In genomic region chr10:972763-973162, GRCh38 we compare ENCODE assay signal across 31 cellular contexts. TPM values are rescaled to one million over a fixed set of nuclear protein-coding genes. Genes with fewer than 3 reads are reported as not detected.
A peak's percentile ranks its signal among the peaks of the same experiment; 100 is the strongest.
DNase-seq lines count a peak whose midpoint lies in the region; ATAC-seq, FAIRE-seq and TF ChIP-seq lines count a peak whose summit lies in the region.
"Had no signal": no experiment of that assay in that cellular context is flagged by ENCODE, and none has a peak within 500 bp of the region (broad histone marks: within the 10 kb centered on the region; RNA-seq: fewer than 3 reads in every experiment).

No MANE protein-coding gene starts in this region.

- H3K27me3 Mint-ChIP-seq in endodermal cell (ENCODE audit: insufficient read depth) (no peaks in the 10 kb centered on the region), glutamatergic neuron (ENCODE audit: unreplicated experiment) (no peaks in the 10 kb centered on the region), neural progenitor cell (ENCODE audit: insufficient read depth, low read depth) (no peaks in the 10 kb centered on the region)

- in situ Hi-C loops in HepG2 (cut with HindIII; ENCODE audit: extremely low pct_ligation_motif_present, low pct_unique_long_range_greater_than_20kb), result no loop called here

- no peak overlapping the region for H3K4me3 Mint-ChIP-seq in endodermal cell
- H3K4me3 Mint-ChIP-seq in glutamatergic neuron (ENCODE audit: unreplicated experiment), result no peak overlapping the region
- no peak overlapping the region for H3K4me3 Mint-ChIP-seq in neural progenitor cell
- H3K4me3 Mint-ChIP-seq: activated CD4-positive, alpha-beta T cell treated with anti-CD3 and anti-CD28 coated beads for 36 hours; activated naive CD8-positive, alpha-beta T cell treated with anti-CD3 and anti-CD28 coated beads, Interleukin-2, amount 10 ng/mL, durations not matched to agents 7 days and 5 days; CD4-positive, alpha-beta memory T cell; dendritic cell treated with granulocyte-macrophage colony-stimulating factor and Interleukin-4, amounts not matched to agents 40 ng/mL and 50 ng/mL, for 4 days; stimulated activated naive B cell treated with anti-CD40 and anti-IgM and Interleukin-4, amounts not matched to agents 10 μg/mL and 1 μg/mL and 100 μg/mL, for 72 hours; T-helper 17 cell had no signal

- ATAC-seq in HepG2 (no peak), right lobe of liver (no peak)
- ATAC-seq: activated CD4-positive, alpha-beta T cell treated with anti-CD3 and anti-CD28 coated beads for 36 hours; foreskin keratinocyte; heart right ventricle; stimulated activated naive B cell treated with anti-CD40 and anti-IgM and Interleukin-4, amounts not matched to agents 10 μg/mL and 1 μg/mL and 100 μg/mL, for 72 hours; T-helper 17 cell had no signal

- H3K79me2 ChIP-seq in HepG2 (ENCODE audit: insufficient read depth, low read length) (no peaks in the 10 kb centered on the region), Karpas-422 (ENCODE audit: low read length) (no peaks in the 10 kb centered on the region), neural progenitor cell (ENCODE audit: low read depth) (no peaks in the 10 kb centered on the region)

- no peak for TF ChIP-seq POLR2A in HepG2 (IDR thresholded peaks at IDR 0.05; ENCODE audit: insufficient read depth in 1 of 2, low read depth in 2 of 2, low read length in 2 of 2)
- TF ChIP-seq POLR2A in right lobe of liver (IDR thresholded peaks at IDR 0.05), result no peak
- TF ChIP-seq POLR2A in thyroid gland (IDR thresholded peaks at IDR 0.05), result peak in 1 of 2 donors; percentile 9

- H3K4me3 ChIP-seq in HepG2 (replicated peaks in 1 of 3; ENCODE audit: insufficient read depth in 1 of 3, low read depth in 2 of 3, low read length in 3 of 3), result no peak overlapping the region
- no peak overlapping the region for H3K4me3 ChIP-seq in right lobe of liver
- H3K4me3 ChIP-seq in Karpas-422 (ENCODE audit: low read length), result no peak overlapping the region
- H3K4me3 ChIP-seq in endodermal cell (ENCODE audit: low read length), result no peak overlapping the region
- no peak overlapping the region for H3K4me3 ChIP-seq in thyroid gland (replicated peaks in 1 of 3)
- H3K4me3 ChIP-seq in neural progenitor cell, result no peak overlapping the region
- H3K4me3 ChIP-seq: ascending aorta, cardiac muscle cell, esophagus muscularis mucosa, heart right ventricle, prostate gland, thoracic aorta had no signal

- H3K9me3 Mint-ChIP-seq in endodermal cell, result peaks cover 27% of the 10 kb centered on the region
- peaks cover 1% of the 10 kb centered on the region for H3K9me3 Mint-ChIP-seq in glutamatergic neuron (ENCODE audit: unreplicated experiment)
- peaks cover 14% of the 10 kb centered on the region for H3K9me3 Mint-ChIP-seq in neural progenitor cell

- POLR2A ChIA-PET in HepG2 (lab: Yijun Ruan, JAX), result interaction anchor here (3.3 kb wide), 1 partner anchor 14 kb away, joined by 42 read pairs; the partner anchor contains the start of gene GTPBP4

- no peak for TF ChIP-seq RAD21 in HepG2 (CRISPR knock-in tag; IDR thresholded peaks at IDR 0.05)

- no peak for TF ChIP-seq EP300 in HepG2 (IDR thresholded peaks at IDR 0.05; ENCODE audit: low read depth in 2 of 2, low read length in 2 of 2)
- TF ChIP-seq EP300 in HepG2 (CRISPR knock-in tag; IDR thresholded peaks at IDR 0.05; ENCODE audit: borderline replicate concordance), result no peak

- no peaks in the 10 kb centered on the region for H3F3A ChIP-seq in neural progenitor cell (ENCODE audit: low read depth)

- WGBS in HepG2 (ENCODE audit: low lambda C conversion rate), result 82% methylated on average over 7 of the region's 8 CpGs
- 91% methylated on average over 6 of the region's 8 CpGs for WGBS in right lobe of liver (ENCODE audit: insufficient coverage, low coverage, low lambda C conversion rate, missing lambda C conversion rate)
- WGBS in endodermal cell (ENCODE audit: insufficient coverage in 1 of 2, insufficient read length in 1 of 2), 2 experiments, result 83 to 90% methylated on average over 4 to 8 of the region's 8 CpGs
- 60 to 81% methylated on average over 8 of the region's 8 CpGs for WGBS in thyroid gland, 2 donors

- H3K27me3 ChIP-seq in HepG2 (ENCODE audit: control insufficient read depth in 1 of 2, insufficient read depth in 2 of 2, low read length in 2 of 2) (peaks cover 0 to 16% of the 10 kb centered on the region in 2 experiments; a peak in 3 of 5 replicates), right lobe of liver (no peaks in the 10 kb centered on the region), Karpas-422 (ENCODE audit: low read length) (no peaks in the 10 kb centered on the region), endodermal cell (ENCODE audit: control insufficient read depth, insufficient read depth, low read length, poor library complexity, severe bottlenecking) (no peaks in the 10 kb centered on the region), thyroid gland (no peaks in the 10 kb centered on the region), neural progenitor cell (no peaks in the 10 kb centered on the region)
- H3K27me3 ChIP-seq: ascending aorta, cardiac muscle cell, esophagus muscularis mucosa, heart right ventricle had no signal

- H3K9me2 ChIP-seq in Karpas-422 (replicated peaks; ENCODE audit: insufficient read depth, low read length), result no peaks in the 10 kb centered on the region
- H3K9me2 ChIP-seq: SK-N-SH had no signal

- intact Hi-C loops in HepG2 (cut with micrococcal nuclease; ENCODE audit: unreplicated experiment) (no loop called here), right lobe of liver (cut with DNase I) (no loop called here), thyroid gland (cut with DNase I) (no loop called here)

- TF ChIP-seq CTCF in HepG2 (CRISPR knock-in tag; IDR thresholded peaks at IDR 0.05), result no peak
- TF ChIP-seq CTCF in right lobe of liver (IDR thresholded peaks at IDR 0.05), result no peak
- no peak for TF ChIP-seq CTCF in endodermal cell (conservative IDR thresholded peaks at IDR 0.05)
- no peak for TF ChIP-seq CTCF in thyroid gland (IDR thresholded peaks at IDR 0.05)
- TF ChIP-seq CTCF in glutamatergic neuron (IDR thresholded peaks at IDR 0.05; ENCODE audit: partially characterized antibody, unreplicated experiment), result no peak
- TF ChIP-seq CTCF in neural progenitor cell (IDR thresholded peaks at IDR 0.05), result no peak

- H3K36me3 Mint-ChIP-seq in endodermal cell (ENCODE audit: low read depth) (peaks cover 5% of the 10 kb centered on the region), glutamatergic neuron (ENCODE audit: unreplicated experiment) (peaks cover 11% of the 10 kb centered on the region), neural progenitor cell (peaks cover 5% of the 10 kb centered on the region)

- no peak for FAIRE-seq in HepG2 (lab: Jason Lieb, UNC)

- H3K27ac ChIP-seq in HepG2 (ENCODE audit: extremely low read length, insufficient read depth, low read length), result no peak overlapping the region
- H3K27ac ChIP-seq in right lobe of liver, result no peak overlapping the region
- no peak overlapping the region for H3K27ac ChIP-seq in Karpas-422 (ENCODE audit: low read length)
- no peak overlapping the region for H3K27ac ChIP-seq in endodermal cell (ENCODE audit: low read depth, low read length)
- H3K27ac ChIP-seq in thyroid gland, result peak overlapping the region in 1 of 3 donors; percentile 69
- no peak overlapping the region for H3K27ac ChIP-seq in neural progenitor cell
- H3K27ac ChIP-seq: ascending aorta, cardiac muscle cell, esophagus muscularis mucosa, foreskin keratinocyte, heart right ventricle, prostate gland, thoracic aorta had no signal

- no peaks in the 10 kb centered on the region for H3K36me3 ChIP-seq in HepG2 (replicated peaks in 1 of 2; ENCODE audit: control insufficient read depth in 1 of 2, insufficient read depth in 2 of 2, low read length in 2 of 2)
- no peaks in the 10 kb centered on the region for H3K36me3 ChIP-seq in right lobe of liver
- no peaks in the 10 kb centered on the region for H3K36me3 ChIP-seq in Karpas-422 (ENCODE audit: insufficient read depth, low read length)
- H3K36me3 ChIP-seq in endodermal cell (ENCODE audit: control insufficient read depth, insufficient read depth, low read length), result no peaks in the 10 kb centered on the region
- no peaks in the 10 kb centered on the region for H3K36me3 ChIP-seq in thyroid gland
- no peaks in the 10 kb centered on the region for H3K36me3 ChIP-seq in neural progenitor cell
- H3K36me3 ChIP-seq: ascending aorta, cardiac muscle cell, esophagus muscularis mucosa, heart right ventricle, prostate gland, thoracic aorta had no signal

- BruUV-seq in HepG2 (replicated peaks; lab: Mats Ljungman, UMichigan), result no TSS peak

- H2AFZ ChIP-seq in HepG2 (ENCODE audit: low read length), result no peak overlapping the region
- H2AFZ ChIP-seq in Karpas-422 (ENCODE audit: low read length), result peak overlapping the region; percentile 54; the same call in 1 of the 2 replicates
- H2AFZ ChIP-seq in neural progenitor cell (replicated peaks), result no peak overlapping the region

- H3K9ac ChIP-seq in HepG2 (ENCODE audit: insufficient read depth, low read depth, low read length) (no peak overlapping the region), Karpas-422 (ENCODE audit: low read length) (no peak overlapping the region), endodermal cell (ENCODE audit: extremely low read depth, low read length, poor library complexity, severe bottlenecking) (no peak overlapping the region), neural progenitor cell (no peak overlapping the region)
- H3K9ac ChIP-seq: SK-N-SH had no signal

- peaks cover 27% of the 10 kb centered on the region for H3K4me1 Mint-ChIP-seq in endodermal cell
- no peaks in the 10 kb centered on the region for H3K4me1 Mint-ChIP-seq in glutamatergic neuron (ENCODE audit: low read depth, unreplicated experiment)
- H3K4me1 Mint-ChIP-seq in neural progenitor cell, result peaks cover 15% of the 10 kb centered on the region
- H3K4me1 Mint-ChIP-seq: activated CD4-positive, alpha-beta T cell treated with anti-CD3 and anti-CD28 coated beads for 36 hours had no signal

- H3K4me2 ChIP-seq in HepG2 (ENCODE audit: low read depth, low read length) (peak overlapping the region; percentile 13; the same call in 1 of the 2 replicates), Karpas-422 (ENCODE audit: low read depth, low read length, poor library complexity, severe bottlenecking) (peak overlapping the region; percentile 17), neural progenitor cell (no peak overlapping the region)
- H3K4me2 ChIP-seq: SK-N-SH had no signal

- H4K20me1 ChIP-seq in HepG2 (ENCODE audit: insufficient read depth, low read length), result no peaks in the 10 kb centered on the region
- H4K20me1 ChIP-seq in Karpas-422 (ENCODE audit: insufficient read depth, low read depth, low read length), result no peaks in the 10 kb centered on the region
- no peaks in the 10 kb centered on the region for H4K20me1 ChIP-seq in neural progenitor cell (ENCODE audit: low read depth)

- no peak for DNase-seq in HepG2 (ENCODE audit: low spot score)
- no peak for DNase-seq in right lobe of liver
- DNase-seq in Karpas-422, result peak; percentile 56
- DNase-seq in endodermal cell, result peak; percentile 48
- DNase-seq in thyroid gland, result peak; percentile 13 to 53
- no peak for DNase-seq in glutamatergic neuron
- no peak for DNase-seq in NCI-H226
- no peak for DNase-seq in neural progenitor cell (ENCODE audit: low spot score)
- DNase-seq: 8988T; activated CD4-positive, alpha-beta T cell treated with anti-CD3 and anti-CD28 coated beads for 36 hours; activated naive CD8-positive, alpha-beta T cell treated with anti-CD3 and anti-CD28 coated beads, Interleukin-2, amount 10 ng/mL, durations not matched to agents 7 days and 5 days; activated T-cell treated with anti-CD3 and anti-CD28 coated beads for 4 hours; CD4-positive, alpha-beta memory T cell; foreskin keratinocyte; heart right ventricle; NCI-H2029 treated with DMSO at 0.1 percent for 48 hours; NCI-H748 treated with DMSO at 0.1 percent for 48 hours; RPMI8226; SK-N-SH; stimulated activated CD4-positive, alpha-beta T cell treated with anti-CD3 and anti-CD28 coated beads, Interleukin-4, amount 100 ng/mL, for 4 hours; stimulated activated naive B cell treated with anti-CD40 and anti-IgM and Interleukin-4, amounts not matched to agents 10 μg/mL and 1 μg/mL and 100 μg/mL, for 72 hours; T-helper 17 cell had no signal

- H3K27ac Mint-ChIP-seq in endodermal cell, result no peak overlapping the region
- no peak overlapping the region for H3K27ac Mint-ChIP-seq in glutamatergic neuron (ENCODE audit: unreplicated experiment)
- H3K27ac Mint-ChIP-seq in neural progenitor cell, result no peak overlapping the region
- H3K27ac Mint-ChIP-seq: activated CD4-positive, alpha-beta T cell treated with anti-CD3 and anti-CD28 coated beads for 36 hours; activated naive CD8-positive, alpha-beta T cell treated with anti-CD3 and anti-CD28 coated beads, Interleukin-2, amount 10 ng/mL, durations not matched to agents 7 days and 5 days; CD4-positive, alpha-beta memory T cell; dendritic cell treated with granulocyte-macrophage colony-stimulating factor and Interleukin-4, amounts not matched to agents 40 ng/mL and 50 ng/mL, for 4 days; stimulated activated naive B cell treated with anti-CD40 and anti-IgM and Interleukin-4, amounts not matched to agents 10 μg/mL and 1 μg/mL and 100 μg/mL, for 72 hours; T-helper 17 cell had no signal

- H3K4me1 ChIP-seq in HepG2 (ENCODE audit: insufficient read depth, low read length), result peaks cover 65% of the 10 kb centered on the region
- peaks cover 0 to 25% (median 9%) of the 10 kb centered on the region in 4 donors for H3K4me1 ChIP-seq in right lobe of liver
- peaks cover 8% of the 10 kb centered on the region for H3K4me1 ChIP-seq in Karpas-422 (ENCODE audit: low read length)
- H3K4me1 ChIP-seq in endodermal cell (ENCODE audit: control insufficient read depth, insufficient read depth, low read length), result peaks cover 33% of the 10 kb centered on the region
- H3K4me1 ChIP-seq in thyroid gland, result peaks cover 47 to 58% of the 10 kb centered on the region in 2 donors
- peaks cover 5% of the 10 kb centered on the region for H3K4me1 ChIP-seq in neural progenitor cell
- H3K4me1 ChIP-seq: ascending aorta, foreskin keratinocyte, prostate gland had no signal

- CTCF ChIA-PET in HepG2 (lab: Yijun Ruan, JAX; ENCODE audit: low intra/inter-chr PET ratio, low total read pairs), result no interaction called here

- H3K9me3 ChIP-seq in HepG2 (ENCODE audit: low read length) (no peaks in the 10 kb centered on the region), right lobe of liver (no peaks in the 10 kb centered on the region), Karpas-422 (ENCODE audit: low read length) (no peaks in the 10 kb centered on the region), endodermal cell (ENCODE audit: control insufficient read depth, low read length) (peaks cover 17% of the 10 kb centered on the region), thyroid gland (no peaks in the 10 kb centered on the region), neural progenitor cell (ENCODE audit: low read depth) (no peaks in the 10 kb centered on the region)
- H3K9me3 ChIP-seq: ascending aorta, esophagus muscularis mucosa, prostate gland, SK-N-SH, thoracic aorta had no signal

RNA-seq across cellular contexts. Expression of gene GTPBP4, which starts 15.5 kb away (rescaled TPM):
- total RNA-seq in HepG2 (2016; rRNA removed; fragmentation: Illumina TruSeq; extraction: Trizol) (85.5 and 101 TPM in 2 replicates), right lobe of liver (10 to 100 TPM in 5 of 6 experiments, 1 to 10 TPM in 1; 6.6 to 18.6 (median 15.4) TPM), endodermal cell (10 to 100 TPM; 67.2 to 70.9 TPM), thyroid gland (10 to 100 TPM; 12.0 to 24.6 (median 19.8) TPM), glutamatergic neuron (ENCODE audit: unreplicated experiment) (45.4 TPM), neural progenitor cell (ENCODE audit: low replicate concordance) (32.4 and 53.4 TPM in 2 replicates)
- 9.2 and 10.8 TPM in 2 replicates for total RNA-seq in HepG2 (2016; cell fraction: cytosol; rRNA removed; fragmentation: Illumina TruSeq; extraction: Trizol; ENCODE audit: low read depth)
- total RNA-seq in HepG2 (2016; cell fraction: insoluble cytoplasmic fraction; rRNA removed; fragmentation: Illumina TruSeq; extraction: Trizol), result 73.1 and 98.3 TPM in 2 replicates
- 17.2 and 23.2 TPM in 2 replicates for total RNA-seq in HepG2 (2016; cell fraction: membrane; rRNA removed; fragmentation: Illumina TruSeq; extraction: Trizol)
- total RNA-seq in HepG2 (2016; cell fraction: nucleus; rRNA removed; fragmentation: Illumina TruSeq; extraction: Trizol), result 61.0 and 70.2 TPM in 2 replicates
- polyA plus RNA-seq in HepG2 (2011; rRNA removed), result 20.1 and 24.1 TPM in 2 replicates
- polyA plus RNA-seq in HepG2 (2011; cell fraction: cytosol; rRNA removed), result 9.2 and 11.6 TPM in 2 replicates
- polyA plus RNA-seq in HepG2 (2011; cell fraction: nucleus; rRNA removed), result 31.1 and 31.6 TPM in 2 replicates
- polyA plus RNA-seq in HepG2 (2012), result 37.7 and 40.3 TPM in 2 replicates
- 3.6 and 4.3 TPM in 2 replicates for polyA plus RNA-seq in HepG2 (2016; cell fraction: cytosol; fragmentation: Illumina TruSeq; extraction: Trizol; ENCODE audit: low read depth)
- polyA plus RNA-seq in HepG2 (2016; cell fraction: insoluble cytoplasmic fraction; fragmentation: Illumina TruSeq; extraction: Trizol; ENCODE audit: low read depth), result 116 and 119 TPM in 2 replicates
- 8.8 and 12.3 TPM in 2 replicates for polyA plus RNA-seq in HepG2 (2016; cell fraction: membrane; fragmentation: Illumina TruSeq; extraction: Trizol; ENCODE audit: low read depth)
- polyA plus RNA-seq in HepG2 (2016; cell fraction: nucleus; fragmentation: Illumina TruSeq; extraction: Trizol; ENCODE audit: insufficient read depth, low read depth), result 109 and 116 TPM in 2 replicates
- polyA minus RNA-seq in HepG2 (2011; rRNA and poly(A)+ RNA removed; ENCODE audit: low replicate concordance), result 35.4 and 59.3 TPM in 2 replicates
- polyA minus RNA-seq in HepG2 (2011; cell fraction: cytosol; rRNA and poly(A)+ RNA removed), result 14.2 and 15.8 TPM in 2 replicates
- 62.8 and 65.3 TPM in 2 replicates for polyA minus RNA-seq in HepG2 (2011; cell fraction: nucleus; rRNA and poly(A)+ RNA removed)
- 41.2 and 45.3 TPM in 2 replicates for total RNA-seq in Karpas-422 (2014; rRNA removed; shearing (Covaris generic); ENCODE audit: low replicate concordance)
- polyA plus RNA-seq in endodermal cell (2013, experiment 1 of 2), result 47.9 TPM
- polyA plus RNA-seq in endodermal cell (2013, experiment 2 of 2), result 55.6 TPM

RNA-seq across cellular contexts. Expression of gene LARP4B, which starts 41.3 kb away (rescaled TPM):
- 19.5 and 23.6 TPM in 2 replicates for total RNA-seq in HepG2 (2016; rRNA removed; fragmentation: Illumina TruSeq; extraction: Trizol)
- 14.7 and 23.0 TPM in 2 replicates for total RNA-seq in HepG2 (2016; cell fraction: cytosol; rRNA removed; fragmentation: Illumina TruSeq; extraction: Trizol; ENCODE audit: low read depth)
- 19.2 and 20.0 TPM in 2 replicates for total RNA-seq in HepG2 (2016; cell fraction: insoluble cytoplasmic fraction; rRNA removed; fragmentation: Illumina TruSeq; extraction: Trizol)
- 15.0 and 15.8 TPM in 2 replicates for total RNA-seq in HepG2 (2016; cell fraction: membrane; rRNA removed; fragmentation: Illumina TruSeq; extraction: Trizol)
- 26.7 and 30.9 TPM in 2 replicates for total RNA-seq in HepG2 (2016; cell fraction: nucleus; rRNA removed; fragmentation: Illumina TruSeq; extraction: Trizol)
- polyA plus RNA-seq in HepG2 (2011; rRNA removed), result 29.4 and 30.2 TPM in 2 replicates
- polyA plus RNA-seq in HepG2 (2011; cell fraction: cytosol; rRNA removed), result 17.2 and 19.1 TPM in 2 replicates
- 47.0 and 50.9 TPM in 2 replicates for polyA plus RNA-seq in HepG2 (2011; cell fraction: nucleus; rRNA removed)
- 21.6 and 23.2 TPM in 2 replicates for polyA plus RNA-seq in HepG2 (2012)
- 0.96 and 1.0 TPM in 2 replicates for polyA plus RNA-seq in HepG2 (2016; cell fraction: cytosol; fragmentation: Illumina TruSeq; extraction: Trizol; ENCODE audit: low read depth)
- polyA plus RNA-seq in HepG2 (2016; cell fraction: insoluble cytoplasmic fraction; fragmentation: Illumina TruSeq; extraction: Trizol; ENCODE audit: low read depth), result 20.6 and 24.1 TPM in 2 replicates
- polyA plus RNA-seq in HepG2 (2016; cell fraction: membrane; fragmentation: Illumina TruSeq; extraction: Trizol; ENCODE audit: low read depth), result 4.4 and 4.9 TPM in 2 replicates
- 31.6 and 31.8 TPM in 2 replicates for polyA plus RNA-seq in HepG2 (2016; cell fraction: nucleus; fragmentation: Illumina TruSeq; extraction: Trizol; ENCODE audit: insufficient read depth, low read depth)
- 61.5 and 94.1 TPM in 2 replicates for polyA minus RNA-seq in HepG2 (2011; rRNA and poly(A)+ RNA removed; ENCODE audit: low replicate concordance)
- polyA minus RNA-seq in HepG2 (2011; cell fraction: cytosol; rRNA and poly(A)+ RNA removed), result 27.4 and 36.0 TPM in 2 replicates
- 92.4 and 94.1 TPM in 2 replicates for polyA minus RNA-seq in HepG2 (2011; cell fraction: nucleus; rRNA and poly(A)+ RNA removed)
- total RNA-seq in right lobe of liver, result 10 to 100 TPM; 22.4 to 35.9 (median 31.7) TPM
- 75.4 TPM in 2 replicates for total RNA-seq in Karpas-422 (2014; rRNA removed; shearing (Covaris generic); ENCODE audit: low replicate concordance)
- total RNA-seq in endodermal cell, result 10 to 100 TPM; 94.1 to 94.3 TPM
- 32.2 TPM for polyA plus RNA-seq in endodermal cell (2013, experiment 1 of 2)
- 27.5 TPM for polyA plus RNA-seq in endodermal cell (2013, experiment 2 of 2)
- 100 to 1,000 TPM in 1 of 4 donors, 10 to 100 TPM in 3; 68.6 to 113 (median 87.4) TPM for total RNA-seq in thyroid gland
- total RNA-seq in glutamatergic neuron (ENCODE audit: unreplicated experiment), result 65.6 TPM
- total RNA-seq in neural progenitor cell (ENCODE audit: low replicate concordance), result 33.1 and 37.8 TPM in 2 replicates

RNA-seq across cellular contexts. Expression of gene IDI2, which starts 52.9 kb away (rescaled TPM):
- not detected in 2 replicates for total RNA-seq in HepG2 (2016; rRNA removed; fragmentation: Illumina TruSeq; extraction: Trizol)
- total RNA-seq in HepG2 (2016; cell fraction: cytosol; rRNA removed; fragmentation: Illumina TruSeq; extraction: Trizol; ENCODE audit: low read depth), result not detected in 2 replicates
- not detected in 2 replicates for total RNA-seq in HepG2 (2016; cell fraction: insoluble cytoplasmic fraction; rRNA removed; fragmentation: Illumina TruSeq; extraction: Trizol)
- not detected in 2 replicates for total RNA-seq in HepG2 (2016; cell fraction: membrane; rRNA removed; fragmentation: Illumina TruSeq; extraction: Trizol)
- total RNA-seq in HepG2 (2016; cell fraction: nucleus; rRNA removed; fragmentation: Illumina TruSeq; extraction: Trizol), result not detected in 2 replicates
- polyA plus RNA-seq in HepG2 (2011; rRNA removed), result not detected in 2 replicates
- polyA plus RNA-seq in HepG2 (2011; cell fraction: cytosol; rRNA removed), result not detected in 2 replicates
- polyA plus RNA-seq in HepG2 (2011; cell fraction: nucleus; rRNA removed), result not detected in 2 replicates
- not detected in 2 replicates for polyA plus RNA-seq in HepG2 (2012)
- polyA plus RNA-seq in HepG2 (2016; cell fraction: cytosol; fragmentation: Illumina TruSeq; extraction: Trizol; ENCODE audit: low read depth), result not detected in 2 replicates
- not detected in 2 replicates for polyA plus RNA-seq in HepG2 (2016; cell fraction: insoluble cytoplasmic fraction; fragmentation: Illumina TruSeq; extraction: Trizol; ENCODE audit: low read depth)
- not detected in 2 replicates for polyA plus RNA-seq in HepG2 (2016; cell fraction: membrane; fragmentation: Illumina TruSeq; extraction: Trizol; ENCODE audit: low read depth)
- polyA plus RNA-seq in HepG2 (2016; cell fraction: nucleus; fragmentation: Illumina TruSeq; extraction: Trizol; ENCODE audit: insufficient read depth, low read depth), result not detected in 2 replicates
- not detected in 2 replicates for polyA minus RNA-seq in HepG2 (2011; rRNA and poly(A)+ RNA removed; ENCODE audit: low replicate concordance)
- polyA minus RNA-seq in HepG2 (2011; cell fraction: cytosol; rRNA and poly(A)+ RNA removed), result not detected in 2 replicates
- not detected in 2 replicates for polyA minus RNA-seq in HepG2 (2011; cell fraction: nucleus; rRNA and poly(A)+ RNA removed)
- total RNA-seq in right lobe of liver, result not detected
- total RNA-seq in Karpas-422 (2014; rRNA removed; shearing (Covaris generic); ENCODE audit: low replicate concordance), result not detected in 2 replicates
- total RNA-seq in endodermal cell, result not detected
- not detected for polyA plus RNA-seq in endodermal cell (2013, experiment 1 of 2)
- not detected for polyA plus RNA-seq in endodermal cell (2013, experiment 2 of 2)
- not detected for total RNA-seq in thyroid gland
- total RNA-seq in glutamatergic neuron (ENCODE audit: unreplicated experiment), result not detected
- total RNA-seq in neural progenitor cell (ENCODE audit: low replicate concordance), result not detected in 2 replicates
- total RNA-seq: activated CD4-positive, alpha-beta T cell treated with anti-CD3 and anti-CD28 coated beads for 36 hours; activated naive CD8-positive, alpha-beta T cell treated with anti-CD3 and anti-CD28 coated beads, Interleukin-2, amount 10 ng/mL, durations not matched to agents 7 days and 5 days; ascending aorta; cardiac muscle cell; CD4-positive, alpha-beta memory T cell; esophagus muscularis mucosa; foreskin keratinocyte; HT-29; lung microvascular endothelial cell; MCF 10A; prostate gland; T-helper 17 cell; thoracic aorta had no signal
- polyA plus RNA-seq: cardiac muscle cell; CD4-positive, alpha-beta memory T cell; foreskin keratinocyte; SK-N-SH had no signal

Comparison
In these comparisons a context has a peak if more than half of its experiments do, and no peak if none do; other contexts are left out.
1. DNase-seq: peak in Karpas-422 (single experiment), endodermal cell (single experiment) and thyroid gland (2 of 2); none in HepG2 (single experiment), right lobe of liver (0 of 3), glutamatergic neuron (single experiment), NCI-H226 (single experiment) and neural progenitor cell (single experiment).